27 cellular contexts compared by ENCODE assay signal in the genomic region with DNA sequence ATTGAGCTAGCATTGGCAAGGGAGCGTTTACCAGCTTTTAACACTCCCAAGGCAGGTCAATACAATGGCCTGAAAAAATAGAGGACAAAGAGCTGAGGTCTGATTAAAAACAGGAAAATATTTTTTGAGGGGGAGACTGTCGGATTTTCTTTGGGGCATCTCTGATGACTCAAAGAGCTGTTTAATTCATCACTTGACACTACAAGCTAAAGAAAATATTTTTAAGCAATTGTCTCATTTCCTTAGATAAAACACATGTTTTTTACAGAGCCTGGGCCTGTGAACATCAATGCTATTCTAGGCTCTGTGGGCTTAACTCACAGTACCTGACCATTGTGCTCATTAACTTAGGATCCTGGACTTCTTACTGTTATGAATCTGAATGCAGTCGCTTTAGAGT.
A peak's percentile ranks its signal among the peaks of the same experiment; 100 is the strongest.
DNase-seq lines count a peak whose midpoint lies in the region; ATAC-seq and TF ChIP-seq lines count a peak whose summit lies in the region.
"Had no signal": no experiment of that assay in that cellular context is flagged by ENCODE, and none has a peak within 500 bp of the region (broad histone marks: within the 10 kb centered on the region; RNA-seq: fewer than 3 reads in every experiment).

No MANE protein-coding gene starts in this region.

- H3K4me3 Mint-ChIP-seq in HFFc6 (no peak overlapping the region), Caco-2 (ENCODE audit: unreplicated experiment) (no peak overlapping the region)
- H3K4me3 Mint-ChIP-seq: activated B cell treated with CpG ODN at 0.5 μM for 24 hours; activated naive CD8-positive, alpha-beta T cell treated with anti-CD3 and anti-CD28 coated beads, Interleukin-2, amount 50 U/mL, for 24 hours; activated T-cell treated with anti-CD3 and anti-CD28 coated beads, Interleukin-2, amount 50 U/mL, for 4 hours; naive thymus-derived CD4-positive, alpha-beta T cell; type B pancreatic cell had no signal

- DNase-seq in HFFc6 (no peak), cardiac fibroblast (ENCODE audit: low read depth in 2 of 2) (peak; percentile 33 to 46), lung microvascular endothelial cell (ENCODE audit: low read depth in 2 of 2) (peak; percentile 67 to 87), Caco-2 (no peak), islet precursor cell (no peak)
- DNase-seq: activated B cell treated with CpG ODN at 0.5 μM for 24 hours; activated CD4-positive, alpha-beta T cell treated with anti-CD3 and anti-CD28 coated beads, Interleukin-2, amount 50 U/mL, for 1 hour; activated gamma-delta T cell treated with Interleukin-2 at 50 U/mL for 16 hours; activated naive CD8-positive, alpha-beta T cell treated with anti-CD3 and anti-CD28 coated beads, Interleukin-2, amount 50 U/mL, for 24 hours; activated T-cell treated with anti-CD3 and anti-CD28 coated beads, Interleukin-2, amount 50 U/mL, for 4 hours; C1 segment of cervical spinal cord; cerebellar nuclear complex; DMS79 treated with DMSO at 0.1 percent for 48 hours; foreskin fibroblast; midbrain; naive thymus-derived CD4-positive, alpha-beta T cell; NCI-H1105 treated with DMSO at 0.1 percent for 48 hours; NCI-H1930; NCI-H524 treated with DMSO at 0.1 percent for 48 hours; occipital lobe; retina; SIG-M5; stimulated activated CD4-positive, alpha-beta T cell treated with anti-CD3 and anti-CD28 coated beads, Interleukin-4, amount 100 ng/mL, for 1 hour had no signal

- H3K27ac Mint-ChIP-seq in HFFc6 (peak overlapping the region; percentile 58), Caco-2 (ENCODE audit: unreplicated experiment) (no peak overlapping the region)
- H3K27ac Mint-ChIP-seq: activated B cell treated with CpG ODN at 0.5 μM for 24 hours; activated naive CD8-positive, alpha-beta T cell treated with anti-CD3 and anti-CD28 coated beads, Interleukin-2, amount 50 U/mL, for 24 hours; naive thymus-derived CD4-positive, alpha-beta T cell; type B pancreatic cell had no signal

- H3K4me1 Mint-ChIP-seq in HFFc6 (ENCODE audit: low read depth) = peaks cover 96% of the 10 kb centered on the region
- H3K4me1 Mint-ChIP-seq in Caco-2 (ENCODE audit: low read depth, unreplicated experiment) = peaks cover 46% of the 10 kb centered on the region
- H3K4me1 Mint-ChIP-seq: activated B cell treated with CpG ODN at 0.5 μM for 24 hours had no signal

- H3K9me3 Mint-ChIP-seq in HFFc6 (no peaks in the 10 kb centered on the region), Caco-2 (ENCODE audit: unreplicated experiment) (no peaks in the 10 kb centered on the region)
- H3K9me3 Mint-ChIP-seq: activated B cell treated with CpG ODN at 0.5 μM for 24 hours; activated naive CD8-positive, alpha-beta T cell treated with anti-CD3 and anti-CD28 coated beads, Interleukin-2, amount 50 U/mL, for 24 hours; activated T-cell treated with anti-CD3 and anti-CD28 coated beads, Interleukin-2, amount 50 U/mL, for 4 hours; naive thymus-derived CD4-positive, alpha-beta T cell; type B pancreatic cell had no signal

- H3K9ac ChIP-seq in skeletal muscle tissue (ENCODE audit: low read depth in 1 of 3, low read length in 3 of 3) = no peak overlapping the region

- H3K27me3 Mint-ChIP-seq in HFFc6 (ENCODE audit: insufficient read depth) (peaks cover 1% of the 10 kb centered on the region), Caco-2 (ENCODE audit: insufficient read depth, unreplicated experiment) (no peaks in the 10 kb centered on the region)
- H3K27me3 Mint-ChIP-seq: activated naive CD8-positive, alpha-beta T cell treated with anti-CD3 and anti-CD28 coated beads, Interleukin-2, amount 50 U/mL, for 24 hours; type B pancreatic cell had no signal

- H3K36me3 Mint-ChIP-seq in HFFc6 (ENCODE audit: low read depth) = peaks cover 58% of the 10 kb centered on the region
- peaks cover 53% of the 10 kb centered on the region for H3K36me3 Mint-ChIP-seq in Caco-2 (ENCODE audit: insufficient read depth, unreplicated experiment)

- H3K4me1 ChIP-seq in skeletal muscle tissue (ENCODE audit: control insufficient read depth in 3 of 3, insufficient read depth in 3 of 3, low read length in 3 of 3) (peaks cover 0 to 24% (median 4%) of the 10 kb centered on the region in 3 donors), Caco-2 (peaks cover 63% of the 10 kb centered on the region)

- TF ChIP-seq CTCF in HFFc6 (IDR thresholded peaks at IDR 0.05) (no peak), cardiac fibroblast (IDR thresholded peaks at IDR 0.05; ENCODE audit: low read depth, low read length) (no peak), Caco-2 (IDR thresholded peaks at IDR 0.05; ENCODE audit: insufficient read depth in 1 of 2, low read depth in 1 of 2, low read length in 1 of 2, severe bottlenecking in 1 of 2, unreplicated experiment in 1 of 2) (no peak)

- H3K36me3 ChIP-seq in skeletal muscle tissue (ENCODE audit: control insufficient read depth in 3 of 3, insufficient read depth in 3 of 3, low read length in 3 of 3) (peaks cover 0 to 8% (median 3%) of the 10 kb centered on the region in 3 donors), Caco-2 (ENCODE audit: control insufficient read depth, insufficient read depth, low read length) (no peaks in the 10 kb centered on the region)

- CTCF ChIA-PET in Caco-2 (lab: Charles Lee) = no interaction called here

- H3K9me3 ChIP-seq in skeletal muscle tissue (ENCODE audit: control insufficient read depth in 3 of 3, low read length in 3 of 3) (no peaks in the 10 kb centered on the region), Caco-2 (no peaks in the 10 kb centered on the region)

- no peaks in the 10 kb centered on the region for H3K27me3 ChIP-seq in skeletal muscle tissue (ENCODE audit: control insufficient read depth in 3 of 3, insufficient read depth in 3 of 3, low read length in 3 of 3)
- no peaks in the 10 kb centered on the region for H3K27me3 ChIP-seq in Caco-2 (replicated peaks; ENCODE audit: control insufficient read depth, insufficient read depth, low read length)
- H3K27me3 ChIP-seq: hepatocyte had no signal

- POLR2A ChIA-PET in Caco-2 (lab: Charles Lee) = no interaction called here

- H3K4me3 ChIP-seq in cardiac fibroblast (replicated peaks in 1 of 2; ENCODE audit: low read depth in 2 of 2, low read length in 2 of 2) (no peak overlapping the region), skeletal muscle tissue (ENCODE audit: low read length in 3 of 3) (no peak overlapping the region), Caco-2 (ENCODE audit: low read depth, low read length) (no peak overlapping the region)
- H3K4me3 ChIP-seq: hepatocyte had no signal

- no TSS peak for BruUV-seq in Caco-2 (replicated peaks; lab: Mats Ljungman, UMichigan)

- peak overlapping the region; percentile 15 for H3K27ac ChIP-seq in skeletal muscle tissue (ENCODE audit: low read depth, low read length)

- intact Hi-C loops in Caco-2 (cut with micrococcal nuclease; ENCODE audit: unreplicated experiment) = no loop called here

- ATAC-seq in HG02970 (IDR thresholded peaks at IDR 0.05; ENCODE audit: low FRiP score, unreplicated experiment) = no peak
- ATAC-seq: activated T-cell treated with anti-CD3 and anti-CD28 coated beads, Interleukin-2, amount 50 U/mL, for 4 hours; naive thymus-derived CD4-positive, alpha-beta T cell had no signal

Comparison
In these comparisons a context has a peak if more than half of its experiments do, and no peak if none do; other contexts are left out.
1. DNase-seq: peak in cardiac fibroblast (2 of 2) and lung microvascular endothelial cell (2 of 2); none in HFFc6 (single experiment), Caco-2 (0 of 2) and islet precursor cell (single experiment).